ENCODE assay signal across 30 cellular contexts in genomic region chr17:20721151-20721550, GRCh38.
DNase-seq lines count a peak whose midpoint lies in the region; ATAC-seq and TF ChIP-seq lines count a peak whose summit lies in the region.
"Had no signal": no experiment of that assay in that cellular context is flagged by ENCODE, and none has a peak within 500 bp of the region (broad histone marks: within the 10 kb centered on the region; RNA-seq: fewer than 3 reads in every experiment).

No MANE protein-coding gene starts in this region.

- no peak overlapping the region for H3K4me2 ChIP-seq in hepatocyte

- no peak overlapping the region for H3K27ac ChIP-seq in hepatocyte
- H3K27ac ChIP-seq: 22Rv1, gastrocnemius medialis, right lobe of liver had no signal

- no peaks in the 10 kb centered on the region for H3K9me3 ChIP-seq in hepatocyte (ENCODE audit: low read depth)
- H3K9me3 ChIP-seq: gastrocnemius medialis, right lobe of liver had no signal

- no peaks in the 10 kb centered on the region for H3K27me3 ChIP-seq in hepatocyte
- H3K27me3 ChIP-seq: gastrocnemius medialis, right lobe of liver had no signal

- TF ChIP-seq CTCF in hepatocyte (IDR thresholded peaks at IDR 0.05; ENCODE audit: poor library complexity): no peak

- H4K20me1 ChIP-seq in hepatocyte (ENCODE audit: insufficient read depth, poor library complexity, severe bottlenecking): no peaks in the 10 kb centered on the region

- ATAC-seq in GM21381 (IDR thresholded peaks at IDR 0.05; ENCODE audit: unreplicated experiment): no peak
- ATAC-seq: activated CD4-positive, alpha-beta T cell treated with anti-CD3 and anti-CD28 coated beads for 36 hours; activated CD8-positive, alpha-beta T cell treated with anti-CD3 and anti-CD28 coated beads, Interleukin-2, amount 10 ng/mL, durations not matched to agents 7 days and 5 days; gastrocnemius medialis; left colon; right lobe of liver; stimulated activated memory B cell treated with anti-CD40 and anti-IgM and Interleukin-4, amounts not matched to agents 10 μg/mL and 1 μg/mL and 100 μg/mL, for 72 hours had no signal

- no peaks in the 10 kb centered on the region for H3K79me2 ChIP-seq in hepatocyte

- H2AFZ ChIP-seq in hepatocyte: no peak overlapping the region

- no peaks in the 10 kb centered on the region for H3K36me3 ChIP-seq in hepatocyte (replicated peaks; ENCODE audit: insufficient read depth, low read depth)
- H3K36me3 ChIP-seq: gastrocnemius medialis, right lobe of liver had no signal

- DNase-seq in NCI-H82 (lab: John Stamatoyannopoulos, UW): peak; percentile 26
- DNase-seq in NCI-H82 treated with DMSO at 0.1 percent for 48 hours (lab: John Stamatoyannopoulos, UW; ENCODE audit: unreplicated experiment): no peak
- DNase-seq in amniotic epithelial cell (ENCODE audit: low read depth): peak; percentile 93
- peak; percentile 20 for DNase-seq in hepatocyte (ENCODE audit: low spot score)
- no peak for DNase-seq in iPS-NIHi7 (ENCODE audit: extremely low spot score)
- DNase-seq in D341Med (ENCODE audit: low spot score): no peak
- no peak for DNase-seq in epidermal melanocyte (ENCODE audit: insufficient read length, low spot score)
- DNase-seq: activated CD4-positive, alpha-beta T cell treated with anti-CD3 and anti-CD28 coated beads for 36 hours; activated CD8-positive, alpha-beta T cell treated with anti-CD3 and anti-CD28 coated beads, Interleukin-2, amount 10 ng/mL, durations not matched to agents 7 days and 5 days; activated effector memory CD4-positive, alpha-beta T cell treated with Interleukin-2 at 50 U/mL for 16 hours; activated naive CD8-positive, alpha-beta T cell treated with anti-CD3 and anti-CD28 coated beads, Interleukin-2, amount 10 ng/mL, durations not matched to agents 7 days and 5 days; activated T-cell treated with anti-CD3 and anti-CD28 coated beads for 4 hours; AML-193; CD4-positive, alpha-beta memory T cell; DMS 273 treated with DMSO at 0.1 percent for 48 hours; effector CD8-positive, alpha-beta T cell; EL; erythroblast; gastrocnemius medialis; H9; left colon; mesenchymal stem cell; NCI-H1105 treated with DMSO at 0.1 percent for 48 hours; NCI-H2029 treated with DMSO at 0.1 percent for 48 hours; NCI-H345; right lobe of liver; stimulated activated CD4-positive, alpha-beta T cell treated with anti-CD3 and anti-CD28 coated beads, Interleukin-4, amount 100 ng/mL, for 4 hours had no signal

- H3K4me3 ChIP-seq in hepatocyte: no peak overlapping the region
- H3K4me3 ChIP-seq: gastrocnemius medialis, right lobe of liver had no signal

- no peaks in the 10 kb centered on the region for H3K9me2 ChIP-seq in hepatocyte (replicated peaks; ENCODE audit: insufficient read depth)

- H3K4me1 ChIP-seq in hepatocyte (ENCODE audit: insufficient read depth): no peaks in the 10 kb centered on the region
- H3K4me1 ChIP-seq: gastrocnemius medialis, right lobe of liver had no signal

- WGBS in hepatocyte (ENCODE audit: low lambda C conversion rate, missing lambda C conversion rate): 40% methylated on average over 4 of the region's 4 CpGs

Comparison
In these comparisons a context has a peak if more than half of its experiments do, and no peak if none do; other contexts are left out.
1. DNase-seq: peak in NCI-H82 (single experiment), amniotic epithelial cell (single experiment) and hepatocyte (single experiment); none in NCI-H82 treated with DMSO at 0.1 percent for 48 hours (single experiment), iPS-NIHi7 (single experiment), D341Med (single experiment) and epidermal melanocyte (single experiment).